ENCODE assay signal across 10 cellular contexts in genomic region chr1:30998171-30998570, GRCh38.
"Had no signal": no experiment of that assay in that cellular context is flagged by ENCODE, and none has a peak within 500 bp of the region (broad histone marks: within the 10 kb centered on the region; RNA-seq: fewer than 3 reads in every experiment).

No MANE protein-coding gene starts in this region.

- ATAC-seq: body of pancreas, esophagus mucosa had no signal

- H3K27me3 Mint-ChIP-seq: activated T-cell treated with anti-CD3 and anti-CD28 coated beads, Interleukin-2, amount 50 U/mL, for 24 hours had no signal

- DNase-seq: activated CD4-positive, alpha-beta T cell treated with anti-CD3 and anti-CD28 coated beads for 48 hours; activated T-cell treated with anti-CD3 and anti-CD28 coated beads, Interleukin-2, amount 50 U/mL, for 24 hours; body of pancreas; central memory CD4-positive, alpha-beta T cell; effector memory CD4-positive, alpha-beta T cell; hypothalamus; kidney glomerular epithelial cell; stimulated activated CD4-positive, alpha-beta T cell treated with anti-CD3 and anti-CD28 coated beads, Interleukin-4, amount 100 ng/mL, for 1 hour; stimulated activated CD8-positive, alpha-beta memory T cell treated with anti-CD3 and anti-CD28 coated beads, Interleukin-4, amount 100 ng/mL, for 48 hours had no signal

- H3K4me3 Mint-ChIP-seq: activated T-cell treated with anti-CD3 and anti-CD28 coated beads, Interleukin-2, amount 50 U/mL, for 24 hours had no signal

- H3K9me3 Mint-ChIP-seq: activated T-cell treated with anti-CD3 and anti-CD28 coated beads, Interleukin-2, amount 50 U/mL, for 24 hours had no signal
